Comparison of ENCODE assay signal across 14 cellular contexts in the genomic region with DNA sequence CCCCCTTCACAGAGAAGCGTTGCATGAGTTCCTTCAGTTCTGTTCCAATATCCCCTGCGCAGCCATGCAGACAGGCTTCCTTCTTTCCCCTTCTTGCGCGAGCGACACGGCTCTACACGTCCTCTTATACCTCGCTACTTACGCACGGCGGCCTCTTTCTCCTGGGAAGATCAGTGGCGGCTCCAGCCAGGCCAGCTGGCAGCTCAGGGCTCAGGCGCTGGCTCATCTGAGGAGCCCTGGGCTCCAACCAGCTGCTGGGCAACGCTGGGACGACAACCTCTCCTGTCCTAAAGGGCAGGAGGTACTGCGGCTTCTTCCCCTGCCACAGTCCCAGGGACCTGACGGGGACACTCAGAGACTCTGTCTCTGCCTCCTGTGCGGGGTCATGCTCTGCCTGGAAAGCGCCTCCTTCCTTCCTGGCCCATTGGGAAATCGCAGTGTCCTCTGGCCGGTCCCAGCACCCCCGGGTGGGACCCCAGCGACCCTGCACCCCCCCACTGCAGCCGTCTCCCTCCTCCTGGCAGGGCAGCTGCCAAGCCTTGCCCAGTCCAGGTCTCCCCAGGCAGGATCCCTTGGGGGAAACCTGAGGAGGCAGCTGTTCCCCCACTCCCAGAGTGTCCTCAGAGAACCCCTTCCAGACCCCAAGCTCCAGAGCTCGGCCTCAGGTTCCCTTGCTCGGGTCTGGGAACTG.
"Had no signal": no experiment of that assay in that cellular context is flagged by ENCODE, and none has a peak within 500 bp of the region (broad histone marks: within the 10 kb centered on the region; RNA-seq: fewer than 3 reads in every experiment).

No MANE protein-coding gene starts in this region.

- H3K27ac ChIP-seq: adrenal gland, coronary artery, epithelial cell of prostate, gastroesophageal sphincter, right atrium auricular region, tibial nerve had no signal

- H3K4me3 Mint-ChIP-seq: stimulated activated memory B cell treated with anti-CD40 and anti-IgM and Interleukin-4, amounts not matched to agents 10 μg/mL and 1 μg/mL and 100 μg/mL, for 72 hours had no signal

- H3K9me3 Mint-ChIP-seq: activated T-helper 2 cell treated with anti-CD3 and anti-CD28 coated beads, Interferon-gamma antibody, Interleukin-2, Interleukin-4, amounts not matched to agents 10 μg/mL and 5 μg/mL and 100 μg/mL, durations not matched to agents 14 hours and 24 hours and 36 hours; stimulated activated memory B cell treated with anti-CD40 and anti-IgM and Interleukin-4, amounts not matched to agents 10 μg/mL and 1 μg/mL and 100 μg/mL, for 72 hours had no signal

- H3K36me3 Mint-ChIP-seq: stimulated activated memory B cell treated with anti-CD40 and anti-IgM and Interleukin-4, amounts not matched to agents 10 μg/mL and 1 μg/mL and 100 μg/mL, for 72 hours had no signal

- ATAC-seq: gastroesophageal sphincter; left ventricle myocardium superior; stimulated activated memory B cell treated with anti-CD40 and anti-IgM and Interleukin-4, amounts not matched to agents 10 μg/mL and 1 μg/mL and 100 μg/mL, for 72 hours had no signal

- H3K27ac Mint-ChIP-seq: activated T-helper 2 cell treated with anti-CD3 and anti-CD28 coated beads, Interferon-gamma antibody, Interleukin-2, Interleukin-4, amounts not matched to agents 10 μg/mL and 5 μg/mL and 100 μg/mL, durations not matched to agents 14 hours and 24 hours and 36 hours; stimulated activated memory B cell treated with anti-CD40 and anti-IgM and Interleukin-4, amounts not matched to agents 10 μg/mL and 1 μg/mL and 100 μg/mL, for 72 hours had no signal

- H3K27me3 ChIP-seq: adrenal gland, gastroesophageal sphincter, right atrium auricular region, tibial nerve had no signal

- H3K4me3 ChIP-seq: adrenal gland, coronary artery, gastroesophageal sphincter, right atrium auricular region, tibial nerve had no signal

- FAIRE-seq: keratinocyte had no signal

- H3K4me1 Mint-ChIP-seq: stimulated activated memory B cell treated with anti-CD40 and anti-IgM and Interleukin-4, amounts not matched to agents 10 μg/mL and 1 μg/mL and 100 μg/mL, for 72 hours had no signal

- DNase-seq: activated naive CD4-positive, alpha-beta T cell treated with anti-CD3 and anti-CD28 coated beads, Interleukin-2, amount 50 U/mL, for 16 hours; caudate nucleus; effector memory CD4-positive, alpha-beta T cell; left ventricle myocardium superior; mesenchymal stem cell had no signal

- H3K9me3 ChIP-seq: adrenal gland, gastroesophageal sphincter, right atrium auricular region had no signal

- H3K36me3 ChIP-seq: adrenal gland, gastroesophageal sphincter, right atrium auricular region, tibial nerve had no signal
